Comparison of ENCODE assay signal across 32 cellular contexts in genomic region chr2:28705743-28706142, GRCh38.
"Had no signal": no experiment of that assay in that cellular context is flagged by ENCODE, and none has a peak within 500 bp of the region (broad histone marks: within the 10 kb centered on the region; RNA-seq: fewer than 3 reads in every experiment).

No MANE protein-coding gene starts in this region.

- H3K27me3 Mint-ChIP-seq: naive thymus-derived CD8-positive, alpha-beta T cell; stimulated activated memory B cell treated with anti-CD40 and anti-IgM and Interleukin-4, amounts not matched to agents 10 μg/mL and 1 μg/mL and 100 μg/mL, for 72 hours had no signal

- H3K4me1 Mint-ChIP-seq: stimulated activated memory B cell treated with anti-CD40 and anti-IgM and Interleukin-4, amounts not matched to agents 10 μg/mL and 1 μg/mL and 100 μg/mL, for 72 hours had no signal

- H3K4me3 ChIP-seq: heart right ventricle, left lung, lower lobe of right lung, pancreas, prostate gland, skin epidermis, spleen, stomach, testis, thyroid gland, transverse colon, upper lobe of right lung had no signal

- H3K36me3 ChIP-seq: heart right ventricle, left lung, lower lobe of right lung, pancreas, prostate gland, spleen, stomach, thyroid gland, transverse colon, upper lobe of right lung had no signal

- H3K4me1 ChIP-seq: pancreas, prostate gland, upper lobe of right lung had no signal

- ATAC-seq: heart right ventricle; left cardiac atrium; left lung; lower lobe of right lung; naive thymus-derived CD8-positive, alpha-beta T cell; pancreas; right cardiac atrium; sciatic nerve; stimulated activated memory B cell treated with anti-CD40 and anti-IgM and Interleukin-4, amounts not matched to agents 10 μg/mL and 1 μg/mL and 100 μg/mL, for 72 hours; stimulated activated naive CD8-positive, alpha-beta T cell treated with anti-CD3 and anti-CD28 coated beads, Interleukin-15, Interleukin-2, amounts not matched to agents 100 U/mL and 50 U/mL, for 24 hours; upper lobe of right lung had no signal

- H3K27ac Mint-ChIP-seq: mesothelial cell of epicardium; stimulated activated memory B cell treated with anti-CD40 and anti-IgM and Interleukin-4, amounts not matched to agents 10 μg/mL and 1 μg/mL and 100 μg/mL, for 72 hours had no signal

- H3K4me3 Mint-ChIP-seq: mesothelial cell of epicardium; naive thymus-derived CD8-positive, alpha-beta T cell; nephron; neural crest cell; stimulated activated memory B cell treated with anti-CD40 and anti-IgM and Interleukin-4, amounts not matched to agents 10 μg/mL and 1 μg/mL and 100 μg/mL, for 72 hours had no signal

- DNase-seq: heart right ventricle; hippocampal formation; kidney glomerular epithelial cell; left cardiac atrium; left lung; lower lobe of right lung; mammary epithelial cell; mesendoderm; naive thymus-derived CD8-positive, alpha-beta T cell; nucleus accumbens; pancreas; posterior cingulate gyrus; retina; right cardiac atrium; spleen; stimulated activated CD4-positive, alpha-beta T cell treated with anti-CD3 and anti-CD28 coated beads, Interleukin-1b, Interleukin-23, amount 100 ng/mL, for 48 hours; stimulated activated CD4-positive, alpha-beta T cell treated with anti-CD3 and anti-CD28 coated beads, Interleukin-2, amount 100 ng/mL, for 48 hours; stimulated activated CD4-positive, alpha-beta T cell treated with anti-CD3 and anti-CD28 coated beads, Interleukin-4, amount 100 ng/mL, for 4 hours; stimulated activated CD8-positive, alpha-beta memory T cell treated with anti-CD3 and anti-CD28 coated beads, Interleukin-4, amount 100 ng/mL, for 48 hours; stimulated activated naive CD8-positive, alpha-beta T cell treated with anti-CD3 and anti-CD28 coated beads, Interleukin-15, Interleukin-2, amounts not matched to agents 100 U/mL and 50 U/mL, for 24 hours; stomach; testis; thyroid gland; transverse colon; upper lobe of right lung had no signal

- H3K27ac ChIP-seq: heart right ventricle, left lung, lower lobe of right lung, pancreas, prostate gland, spleen, stomach, testis, thyroid gland, transverse colon, upper lobe of right lung had no signal

- H3K9me3 ChIP-seq: lower lobe of right lung, pancreas, prostate gland, testis, thyroid gland, transverse colon, upper lobe of right lung had no signal

- H3K27me3 ChIP-seq: heart right ventricle, left lung, pancreas, spleen, stomach, testis, thyroid gland, transverse colon, upper lobe of right lung had no signal

- H3K36me3 Mint-ChIP-seq: mesothelial cell of epicardium; stimulated activated memory B cell treated with anti-CD40 and anti-IgM and Interleukin-4, amounts not matched to agents 10 μg/mL and 1 μg/mL and 100 μg/mL, for 72 hours had no signal
